Comparison of ENCODE assay signal across 22 cellular contexts in the genomic region with DNA sequence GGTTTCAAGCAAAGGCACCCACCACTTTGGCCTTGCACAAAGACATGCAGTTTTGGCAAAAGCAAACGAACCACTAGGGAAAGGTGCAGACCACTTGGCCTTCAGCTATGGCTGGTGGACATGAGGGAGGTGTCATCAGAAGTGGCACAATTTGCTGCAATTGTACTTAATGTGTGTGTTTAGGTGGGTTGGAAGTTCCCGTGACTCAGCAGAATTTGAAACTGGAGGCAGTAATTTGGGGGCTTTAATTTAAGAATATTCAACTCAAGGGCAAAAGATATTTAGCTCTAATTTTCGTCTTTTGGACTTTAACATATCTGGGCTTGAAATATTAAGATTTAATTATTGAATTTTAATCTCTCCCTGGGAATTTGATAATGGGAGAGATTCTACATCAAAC.
"Had no signal": no experiment of that assay in that cellular context is flagged by ENCODE, and none has a peak within 500 bp of the region (broad histone marks: within the 10 kb centered on the region; RNA-seq: fewer than 3 reads in every experiment).

No MANE protein-coding gene starts in this region.

- H3K4me2 ChIP-seq: hepatocyte had no signal

- H2AFZ ChIP-seq: hepatocyte had no signal

- FAIRE-seq: colon, endothelial cell of umbilical vein had no signal

- DNase-seq: effector CD8-positive, alpha-beta T cell; foreskin keratinocyte; heart left ventricle; left cardiac atrium; left lung; natural killer cell; occipital lobe; ovary; sigmoid colon; stimulated activated CD4-positive, alpha-beta T cell treated with anti-CD3 and anti-CD28 coated beads, Interleukin-2, amount 100 ng/mL, for 24 hours; stimulated activated CD4-positive, alpha-beta T cell treated with anti-CD3 and anti-CD28 coated beads, Interleukin-4, amount 100 ng/mL, for 24 hours; stimulated activated naive CD4-positive, alpha-beta T cell treated with Interleukin-2 at 50 U/mL for 16 hours; stomach; thyroid gland had no signal

- H3K36me3 ChIP-seq: esophagus muscularis mucosa, gastroesophageal sphincter, heart left ventricle, left lung, ovary, sigmoid colon, stomach, thyroid gland had no signal

- H3K27ac Mint-ChIP-seq: natural killer cell; stimulated activated effector memory CD8-positive, alpha-beta T cell treated with anti-CD3 and anti-CD28 coated beads, Interleukin-12 subunit alpha, Interleukin-12 subunit beta, amount 100 ng/mL, for 72 hours; type B pancreatic cell had no signal

- H3K36me3 Mint-ChIP-seq: natural killer cell; stimulated activated effector memory CD8-positive, alpha-beta T cell treated with anti-CD3 and anti-CD28 coated beads, Interleukin-12 subunit alpha, Interleukin-12 subunit beta, amount 100 ng/mL, for 72 hours; type B pancreatic cell had no signal

- H3K9me3 Mint-ChIP-seq: natural killer cell; stimulated activated effector memory CD8-positive, alpha-beta T cell treated with anti-CD3 and anti-CD28 coated beads, Interleukin-12 subunit alpha, Interleukin-12 subunit beta, amount 100 ng/mL, for 72 hours; type B pancreatic cell had no signal

- ATAC-seq: foreskin keratinocyte; gastroesophageal sphincter; heart left ventricle; left cardiac atrium; left lung; natural killer cell; stimulated activated effector memory CD8-positive, alpha-beta T cell treated with anti-CD3 and anti-CD28 coated beads, Interleukin-12 subunit alpha, Interleukin-12 subunit beta, amount 100 ng/mL, for 72 hours had no signal

- H3K4me3 Mint-ChIP-seq: natural killer cell; stimulated activated effector memory CD8-positive, alpha-beta T cell treated with anti-CD3 and anti-CD28 coated beads, Interleukin-12 subunit alpha, Interleukin-12 subunit beta, amount 100 ng/mL, for 72 hours; type B pancreatic cell had no signal

- H3K27me3 ChIP-seq: esophagus muscularis mucosa, foreskin keratinocyte, gastroesophageal sphincter, heart left ventricle, hepatocyte, left lung, ovary, sigmoid colon, stomach, thyroid gland had no signal

- H3K27me3 Mint-ChIP-seq: progenitor cell of endocrine pancreas, type B pancreatic cell had no signal

- H3K4me3 ChIP-seq: esophagus muscularis mucosa, gastroesophageal sphincter, heart left ventricle, hepatocyte, left lung, ovary, sigmoid colon, stomach, thyroid gland had no signal

- H3K27ac ChIP-seq: esophagus muscularis mucosa, foreskin keratinocyte, gastroesophageal sphincter, heart left ventricle, left lung, ovary, sigmoid colon, stomach, thyroid gland had no signal

- H3K9me3 ChIP-seq: esophagus muscularis mucosa, gastroesophageal sphincter, heart left ventricle, left lung, ovary, sigmoid colon, stomach, thyroid gland had no signal

- H3K79me2 ChIP-seq: hepatocyte had no signal

- H3K4me1 Mint-ChIP-seq: natural killer cell; stimulated activated effector memory CD8-positive, alpha-beta T cell treated with anti-CD3 and anti-CD28 coated beads, Interleukin-12 subunit alpha, Interleukin-12 subunit beta, amount 100 ng/mL, for 72 hours had no signal
